ENCODE assay signal across 5 cellular contexts in the genomic region with DNA sequence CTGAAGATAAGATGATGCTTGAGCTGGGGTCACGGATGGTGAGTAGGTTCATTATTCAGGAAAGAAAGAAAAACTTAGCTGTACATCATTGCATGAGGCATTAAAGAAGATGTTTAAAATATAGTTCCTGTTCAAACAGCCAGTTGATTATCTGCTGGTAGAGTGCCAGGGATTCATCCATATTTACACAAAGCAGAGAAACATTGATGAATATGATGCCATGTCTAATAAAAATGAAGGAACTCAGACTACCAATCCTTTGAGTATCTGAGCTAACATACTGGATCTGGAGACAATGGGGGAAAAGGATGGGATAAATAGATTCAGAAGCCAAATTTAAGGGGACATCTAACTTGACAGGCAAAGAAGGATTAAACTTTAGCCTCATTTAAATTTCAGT. TPM values are rescaled to one million over a fixed set of nuclear protein-coding genes. Genes with fewer than 3 reads are reported as not detected.
"Had no signal": no experiment of that assay in that cellular context is flagged by ENCODE, and none has a peak within 500 bp of the region (broad histone marks: within the 10 kb centered on the region; RNA-seq: fewer than 3 reads in every experiment).

No MANE protein-coding gene starts in this region.

- H3K4me2 ChIP-seq: GM23338 had no signal

- DNase-seq: H9, HCEC 1CT had no signal

- H2AFZ ChIP-seq: GM23338 had no signal

- ATAC-seq: GM23338 had no signal

- H3K4me3 ChIP-seq: GM23338 had no signal

RNA-seq across cellular contexts. Expression of gene TRIM67, which starts 14.6 kb away (rescaled TPM):
- total RNA-seq: H1, H9 had no signal
- polyA plus RNA-seq: GM23338, IgD-negative memory B cell had no signal
